Comparison of ENCODE assay signal across 19 cellular contexts in the genomic region with DNA sequence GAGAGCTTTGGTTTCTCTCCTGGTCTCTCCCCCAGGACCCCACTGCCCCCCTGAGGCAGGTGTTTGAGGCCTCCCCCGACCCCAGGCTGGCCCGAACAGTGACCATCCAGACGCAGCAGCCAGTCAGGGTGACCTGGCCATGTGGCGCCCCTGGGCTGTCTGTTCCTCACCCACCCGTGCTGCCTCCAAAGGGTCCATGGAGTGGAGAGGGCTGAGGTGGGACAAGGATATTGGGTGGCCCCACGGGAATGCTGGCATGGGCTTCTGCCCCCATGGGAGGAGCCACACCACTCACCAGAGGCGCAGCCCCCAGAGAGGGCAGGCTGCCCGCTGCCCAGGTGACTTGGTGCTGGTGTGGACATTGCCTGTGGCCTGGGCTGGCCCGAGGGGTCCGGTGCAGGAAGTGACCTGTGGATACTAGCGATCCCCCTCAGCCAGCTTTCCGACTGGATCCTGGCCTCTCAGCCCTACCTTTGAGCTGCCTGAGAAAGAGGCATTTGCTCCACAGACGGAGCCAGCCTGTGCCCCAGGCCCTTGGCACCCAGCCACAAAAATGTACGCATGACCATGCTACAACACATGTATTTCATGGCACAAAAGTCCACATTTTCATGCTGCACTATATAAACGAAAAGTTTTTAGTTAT.
"Had no signal": no experiment of that assay in that cellular context is flagged by ENCODE, and none has a peak within 500 bp of the region (broad histone marks: within the 10 kb centered on the region; RNA-seq: fewer than 3 reads in every experiment).

No MANE protein-coding gene starts in this region.

- H3K27ac ChIP-seq: esophagus muscularis mucosa, heart right ventricle, left ventricle myocardium inferior, upper lobe of right lung had no signal

- DNase-seq: activated CD4-positive, alpha-beta T cell treated with anti-CD3 and anti-CD28 coated beads, Interleukin-2, amount 50 U/mL, for 1 hour; activated CD4-positive, CD25-positive, alpha-beta regulatory T cell; activated effector memory CD4-positive, alpha-beta T cell treated with anti-CD3 and anti-CD28 coated beads, Interleukin-2, amount 50 U/mL, for 16 hours; activated T-cell treated with anti-CD3 and anti-CD28 coated beads, Interleukin-2, amount 50 U/mL, for 4 hours; dermis blood vessel endothelial cell; endodermal cell; foreskin fibroblast; heart right ventricle; islet precursor cell; left ventricle myocardium inferior; mesendoderm; stimulated activated CD4-positive, alpha-beta T cell treated with anti-CD3 and anti-CD28 coated beads, Interleukin-2, amount 100 ng/mL, for 24 hours; stimulated activated naive CD4-positive, alpha-beta T cell treated with Interleukin-2 at 50 U/mL for 16 hours; T-helper 17 cell; upper lobe of right lung had no signal

- H3K27me3 Mint-ChIP-seq: T-helper 17 cell had no signal

- H3K36me3 Mint-ChIP-seq: activated naive CD4-positive, alpha-beta T cell treated with anti-CD3 and anti-CD28 coated beads, Interleukin-2, amount 50 U/mL, for 72 hours had no signal

- H3K27me3 ChIP-seq: esophagus muscularis mucosa, heart right ventricle, upper lobe of right lung had no signal

- H3K27ac Mint-ChIP-seq: endodermal cell, nephron, T-helper 17 cell had no signal

- H3K9me3 ChIP-seq: esophagus muscularis mucosa, heart right ventricle, left ventricle myocardium inferior, upper lobe of right lung had no signal

- H3K4me3 ChIP-seq: esophagus muscularis mucosa, heart right ventricle, left ventricle myocardium inferior, upper lobe of right lung had no signal

- H3K4me3 Mint-ChIP-seq: activated T-cell treated with anti-CD3 and anti-CD28 coated beads, Interleukin-2, amount 50 U/mL, for 4 hours; endodermal cell; nephron; T-helper 17 cell had no signal

- H3K9me3 Mint-ChIP-seq: activated naive CD4-positive, alpha-beta T cell treated with anti-CD3 and anti-CD28 coated beads, Interleukin-2, amount 50 U/mL, for 72 hours; activated T-cell treated with anti-CD3 and anti-CD28 coated beads, Interleukin-2, amount 50 U/mL, for 4 hours; endodermal cell; nephron had no signal

- H3K36me3 ChIP-seq: esophagus muscularis mucosa, heart right ventricle, left ventricle myocardium inferior, upper lobe of right lung had no signal

- ATAC-seq: heart right ventricle, sciatic nerve, T-helper 17 cell, upper lobe of right lung had no signal
